ENCODE assay signal across 9 cellular contexts in genomic region chr3:102163039-102163817, GRCh38.
DNase-seq lines count a peak whose midpoint lies in the region; TF ChIP-seq lines count a peak whose summit lies in the region.
"Had no signal": no experiment of that assay in that cellular context is flagged by ENCODE, and none has a peak within 500 bp of the region (broad histone marks: within the 10 kb centered on the region; RNA-seq: fewer than 3 reads in every experiment).

No MANE protein-coding gene starts in this region.

- no TSS peak for BruUV-seq in Caco-2 (replicated peaks; lab: Mats Ljungman, UMichigan)

- no peak overlapping the region for H3K4me2 ChIP-seq in trophoblast cell (ENCODE audit: low read length)

- H3K18ac ChIP-seq in trophoblast cell (ENCODE audit: low read length) = no peak overlapping the region

- H3K23ac ChIP-seq in trophoblast cell (ENCODE audit: low read length) = no peak overlapping the region

- H3K27ac Mint-ChIP-seq in Caco-2 (ENCODE audit: unreplicated experiment) = no peak overlapping the region

- no peak overlapping the region for H2BK12ac ChIP-seq in trophoblast cell (ENCODE audit: low read length)

- no peaks in the 10 kb centered on the region for H3K27me3 Mint-ChIP-seq in Caco-2 (ENCODE audit: insufficient read depth, unreplicated experiment)

- no peak overlapping the region for H4K8ac ChIP-seq in trophoblast cell (ENCODE audit: low read depth, low read length)

- H3K4ac ChIP-seq in trophoblast cell (ENCODE audit: low read depth, low read length) = no peak overlapping the region

- H2BK5ac ChIP-seq in trophoblast cell (ENCODE audit: low read depth, low read length, poor library complexity) = no peak overlapping the region

- H3K9me3 Mint-ChIP-seq in Caco-2 (ENCODE audit: unreplicated experiment) = no peaks in the 10 kb centered on the region

- H3K9ac ChIP-seq in trophoblast cell (ENCODE audit: low read length) = no peak overlapping the region

- WGBS in trophoblast cell (ENCODE audit: extremely low coverage, insufficient coverage, insufficient read length) = no CpG with 5 or more reads among the region's 1 CpG

- H3K4me1 ChIP-seq in Caco-2 (peaks cover 9% of the 10 kb centered on the region), trophoblast cell (ENCODE audit: control insufficient read depth in 1 of 2, insufficient read depth in 2 of 2, low read length in 2 of 2) (no peaks in the 10 kb centered on the region)

- intact Hi-C loops in Caco-2 (cut with micrococcal nuclease; ENCODE audit: unreplicated experiment) = loop anchor here (1.0 kb wide), 1 partner anchor 19 kb away; no protein-coding TSS in a partner anchor

- no peak overlapping the region for H2BK120ac ChIP-seq in trophoblast cell (ENCODE audit: insufficient read depth, low read length, poor library complexity)

- H2AFZ ChIP-seq in trophoblast cell (ENCODE audit: insufficient read depth, low read length, poor library complexity) = no peak overlapping the region

- H3K9me3 ChIP-seq in Caco-2 (no peaks in the 10 kb centered on the region), trophoblast cell (ENCODE audit: insufficient read depth, low read depth, low read length) (no peaks in the 10 kb centered on the region)

- DNase-seq in Caco-2 = peak; percentile 24 to 38
- peak; percentile 16 for DNase-seq in NCI-H460 (ENCODE audit: extremely low read depth, low read depth)
- DNase-seq in epithelial cell of esophagus (ENCODE audit: low read depth) = peak; percentile 74
- DNase-seq in trophoblast cell = peak; percentile 85 to 98
- DNase-seq in UCSD-AML1 (lab: John Stamatoyannopoulos, UW; ENCODE audit: unreplicated experiment) = no peak
- DNase-seq in superior temporal gyrus (ENCODE audit: extremely low spot score) = no peak
- no peak for DNase-seq in NCI-H1048 (lab: John Stamatoyannopoulos, UW)
- no peak for DNase-seq in hypothalamus (lab: John Stamatoyannopoulos, UW)

- H3K4me1 Mint-ChIP-seq in Caco-2 (ENCODE audit: low read depth, unreplicated experiment) = peaks cover 12% of the 10 kb centered on the region

- no peak overlapping the region for H3K4me3 Mint-ChIP-seq in Caco-2 (ENCODE audit: unreplicated experiment)

- no peak overlapping the region for H4K91ac ChIP-seq in trophoblast cell (ENCODE audit: low read depth, low read length)

- H2AK5ac ChIP-seq in trophoblast cell (ENCODE audit: low read length) = no peak overlapping the region

- H3K27me3 ChIP-seq in Caco-2 (replicated peaks; ENCODE audit: control insufficient read depth, insufficient read depth, low read length) = no peaks in the 10 kb centered on the region
- no peaks in the 10 kb centered on the region for H3K27me3 ChIP-seq in trophoblast cell (ENCODE audit: insufficient read depth, low read length)

- H3K79me2 ChIP-seq in trophoblast cell (ENCODE audit: control insufficient read depth, insufficient read depth, low read length, poor library complexity) = no peaks in the 10 kb centered on the region

- no peaks in the 10 kb centered on the region for H3K36me3 Mint-ChIP-seq in Caco-2 (ENCODE audit: insufficient read depth, unreplicated experiment)

- TF ChIP-seq CTCF in Caco-2 (IDR thresholded peaks at IDR 0.05; ENCODE audit: insufficient read depth in 1 of 2, low read depth in 1 of 2, low read length in 1 of 2, severe bottlenecking in 1 of 2, unreplicated experiment in 1 of 2) (no peak), epithelial cell of esophagus (IDR thresholded peaks at IDR 0.05; ENCODE audit: insufficient read depth, low read depth, low read length, missing control alignments) (no peak)

- no peaks in the 10 kb centered on the region for H3K36me3 ChIP-seq in Caco-2 (ENCODE audit: control insufficient read depth, insufficient read depth, low read length)
- H3K36me3 ChIP-seq in trophoblast cell (ENCODE audit: control insufficient read depth in 1 of 2, insufficient read depth in 2 of 2, low read length in 2 of 2) = no peaks in the 10 kb centered on the region

- H4K12ac ChIP-seq in trophoblast cell (ENCODE audit: low read depth, low read length) = no peak overlapping the region

- no peak overlapping the region for H3K4me3 ChIP-seq in Caco-2 (ENCODE audit: low read depth, low read length)
- no peak overlapping the region for H3K4me3 ChIP-seq in epithelial cell of esophagus (ENCODE audit: low read length)
- H3K4me3 ChIP-seq in trophoblast cell (ENCODE audit: low read depth, low read length) = no peak overlapping the region
- H3K4me3 ChIP-seq: K562 had no signal

- no peak overlapping the region for H3K14ac ChIP-seq in trophoblast cell (ENCODE audit: low read length)

- H3K27ac ChIP-seq in trophoblast cell (ENCODE audit: low read depth, low read length) = no peak overlapping the region

- CTCF ChIA-PET in Caco-2 (lab: Charles Lee) = no interaction called here

- H3K79me1 ChIP-seq in trophoblast cell (ENCODE audit: low read length) = no peaks in the 10 kb centered on the region

- POLR2A ChIA-PET in Caco-2 (lab: Charles Lee) = no interaction called here

Comparison
In these comparisons a context has a peak if more than half of its experiments do, and no peak if none do; other contexts are left out.
1. DNase-seq: peak in Caco-2 (2 of 2), NCI-H460 (single experiment), epithelial cell of esophagus (single experiment) and trophoblast cell (2 of 2); none in UCSD-AML1 (single experiment), superior temporal gyrus (single experiment), NCI-H1048 (single experiment) and hypothalamus (0 of 51).